Comparison of ENCODE assay signal across 8 cellular contexts in genomic region chr3:194003128-194004057, GRCh38.
DNase-seq lines count a peak whose midpoint lies in the region; ATAC-seq, FAIRE-seq and TF ChIP-seq lines count a peak whose summit lies in the region.

No MANE protein-coding gene starts in this region.

- H3K27me3 ChIP-seq in RWPE2 (ENCODE audit: insufficient read depth, poor library complexity, severe bottlenecking) (no peaks in the 10 kb centered on the region), skeletal muscle satellite cell (ENCODE audit: control insufficient read depth, insufficient read depth, low read length) (peaks cover 8% of the 10 kb centered on the region)

- peak overlapping the region; percentile 94 for H3K27ac ChIP-seq in RWPE2 (ENCODE audit: poor library complexity, severe bottlenecking)

- H3K4me3 ChIP-seq in RWPE2 (ENCODE audit: severe bottlenecking) (peak overlapping the region; percentile 13), cardiac fibroblast (replicated peaks in 1 of 2; ENCODE audit: low read depth in 2 of 2, low read length in 2 of 2) (peak overlapping the region; percentile 21 to 46), skeletal muscle satellite cell (ENCODE audit: low read length) (peak overlapping the region; percentile 65)

- TF ChIP-seq CTCF in RWPE2 (IDR thresholded peaks at IDR 0.05; ENCODE audit: poor library complexity, severe bottlenecking) (no peak), cardiac fibroblast (IDR thresholded peaks at IDR 0.05; ENCODE audit: low read depth, low read length) (no peak)

- FAIRE-seq in HTR-8/SVneo (lab: Jason Lieb, UNC) = peak; percentile 68

- DNase-seq in DMS153 treated with DMSO at 0.1 percent for 48 hours (lab: John Stamatoyannopoulos, UW; ENCODE audit: unreplicated experiment) (peak; percentile 79), HTR-8/SVneo (ENCODE audit: insufficient read length, low spot score) (peak; percentile 83), RWPE2 (ENCODE audit: low spot score) (peak; percentile 90), cardiac fibroblast (ENCODE audit: low read depth in 2 of 2) (peak; percentile 97 to 98), iris pigment epithelial cell (ENCODE audit: low read depth) (peak; percentile 96), NCI-H1694 (lab: John Stamatoyannopoulos, UW) (no peak)

- H3K4me1 ChIP-seq in RWPE2 (ENCODE audit: insufficient read depth, poor library complexity, severe bottlenecking) (peaks cover 34% of the 10 kb centered on the region), skeletal muscle satellite cell (ENCODE audit: control insufficient read depth, insufficient read depth, low read length) (peaks cover 32% of the 10 kb centered on the region)

- ATAC-seq in GM21381 (IDR thresholded peaks at IDR 0.05; ENCODE audit: unreplicated experiment) (peak; percentile 65), RWPE2 (ENCODE audit: low read depth) (peak; percentile 91)

- peak overlapping the region; percentile 73 for H3K9ac ChIP-seq in skeletal muscle satellite cell (ENCODE audit: low read depth, low read length)

- no peaks in the 10 kb centered on the region for H3K36me3 ChIP-seq in RWPE2 (ENCODE audit: low read depth)
- no peaks in the 10 kb centered on the region for H3K36me3 ChIP-seq in skeletal muscle satellite cell (ENCODE audit: insufficient read depth, low read length)

- H3K4me2 ChIP-seq in skeletal muscle satellite cell (ENCODE audit: low read length) = peak overlapping the region; percentile 93

- H3K9me3 ChIP-seq in RWPE2 (ENCODE audit: severe bottlenecking) = no peaks in the 10 kb centered on the region
- H3K9me3 ChIP-seq in skeletal muscle satellite cell (replicated peaks; ENCODE audit: low read length) = no peaks in the 10 kb centered on the region

Comparison
In these comparisons a context has a peak if more than half of its experiments do, and no peak if none do; other contexts are left out.
1. H3K4me3 ChIP-seq: peak in every context shown above with its lines; median percentile 65 in skeletal muscle satellite cell; 34 in cardiac fibroblast; 13 in RWPE2.